In the genomic region with DNA sequence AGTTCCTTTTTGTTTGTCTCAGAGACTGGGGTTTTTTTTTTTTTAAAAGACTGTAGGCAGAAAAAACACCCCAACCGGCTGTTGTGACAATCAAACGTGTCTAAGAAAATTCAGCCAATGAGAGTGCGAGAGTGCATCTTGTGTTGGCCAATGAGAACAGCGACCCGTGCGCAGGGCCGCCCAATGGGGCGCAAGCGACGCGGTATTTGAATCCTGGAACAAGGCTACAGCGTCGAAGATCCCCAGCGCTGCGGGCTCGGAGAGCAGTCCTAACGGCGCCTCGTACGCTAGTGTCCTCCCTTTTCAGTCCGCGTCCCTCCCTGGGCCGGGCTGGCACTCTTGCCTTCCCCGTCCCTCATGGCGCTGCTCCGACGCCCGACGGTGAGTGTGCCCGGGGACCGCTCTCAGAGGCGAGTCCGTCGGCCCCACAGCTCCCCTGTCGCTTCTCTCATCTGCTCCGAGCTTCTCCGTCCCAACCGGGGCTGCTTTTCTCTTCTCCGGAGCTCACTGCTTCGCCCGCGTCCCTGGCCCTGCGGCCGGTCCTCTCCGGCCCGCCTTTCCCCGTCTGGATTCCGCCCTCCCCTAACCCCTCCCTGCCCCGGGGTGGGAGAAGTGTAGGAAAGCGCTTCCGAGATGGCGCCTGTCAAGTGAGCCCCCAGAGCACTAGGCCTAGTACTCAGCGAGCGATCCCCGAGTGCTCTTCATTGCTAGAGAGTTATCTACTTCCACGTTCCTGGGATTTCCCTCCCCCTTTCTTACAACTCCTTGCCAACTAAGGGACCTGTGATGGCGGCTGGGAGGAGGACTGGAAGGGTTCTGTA, we compare ENCODE assay signal across 8 cellular contexts. TPM values are rescaled to one million over a fixed set of nuclear protein-coding genes. Genes with fewer than 3 reads are reported as not detected.
DNase-seq lines count a peak whose midpoint lies in the region; ATAC-seq and TF ChIP-seq lines count a peak whose summit lies in the region.

A gene (plus strand): TSS at position 235 of the 821 bp plus-strand sequence. CDS start 123 bp downstream, at position 358.

- H3K27me3 Mint-ChIP-seq in activated naive CD8-positive, alpha-beta T cell treated with anti-CD3 and anti-CD28 coated beads, Interleukin-2, amount 50 U/mL, for 24 hours: no peaks in the 10 kb centered on the region

- TF ChIP-seq EP300 in upper lobe of left lung (IDR thresholded peaks at IDR 0.05): no peak

- H3K36me3 Mint-ChIP-seq in activated naive CD8-positive, alpha-beta T cell treated with anti-CD3 and anti-CD28 coated beads, Interleukin-2, amount 50 U/mL, for 24 hours (ENCODE audit: low read depth): peaks cover 23% of the 10 kb centered on the region

- in situ Hi-C loops in GM13976 (cut with MboI; ENCODE audit: low sequenced_read_pairs, unreplicated experiment): no loop called here

- H3K9me3 Mint-ChIP-seq in activated naive CD8-positive, alpha-beta T cell treated with anti-CD3 and anti-CD28 coated beads, Interleukin-2, amount 50 U/mL, for 24 hours: no peaks in the 10 kb centered on the region

- H3K4me1 Mint-ChIP-seq in activated naive CD8-positive, alpha-beta T cell treated with anti-CD3 and anti-CD28 coated beads, Interleukin-2, amount 50 U/mL, for 24 hours: peaks cover 18% of the 10 kb centered on the region

- no peak for TF ChIP-seq POLR2A in upper lobe of left lung (IDR thresholded peaks at IDR 0.05)

- ATAC-seq in HG02852 (IDR thresholded peaks at IDR 0.05; ENCODE audit: unreplicated experiment): peak; percentile 99
- ATAC-seq in activated naive CD8-positive, alpha-beta T cell treated with anti-CD3 and anti-CD28 coated beads, Interleukin-2, amount 50 U/mL, for 24 hours: peak; percentile 99
- ATAC-seq in upper lobe of left lung (ENCODE audit: low FRiP score in 2 of 2): peak; percentile 98 to 100

- intact Hi-C loops in cardiac septum (cut with DNase I): no loop called here

- 0% methylated on average over 38 to 53 of the region's 57 CpGs for WGBS in upper lobe of left lung, 2 donors

- H3K27ac ChIP-seq in upper lobe of left lung: peak within 1 kb of the TSS in 3 of 4 donors; percentile 44 to 77 (median 54)

- H3K36me3 ChIP-seq in upper lobe of left lung: peaks cover 0 to 3% (median 1%) of the 10 kb centered on the region in 4 donors

- TF ChIP-seq CTCF in GM13976 (IDR thresholded peaks at IDR 0.05; ENCODE audit: borderline replicate concordance, control extremely low read depth, extremely low read depth, insufficient read depth, missing control alignments): no peak
- TF ChIP-seq CTCF in upper lobe of left lung (IDR thresholded peaks at IDR 0.05): peak in 1 of 6 experiments; percentile 3

- no peaks in the 10 kb centered on the region for H3K27me3 ChIP-seq in upper lobe of left lung

- H3K9me3 ChIP-seq in upper lobe of left lung: no peaks in the 10 kb centered on the region

- H3K4me3 Mint-ChIP-seq in activated naive CD8-positive, alpha-beta T cell treated with anti-CD3 and anti-CD28 coated beads, Interleukin-2, amount 50 U/mL, for 24 hours: peak within 1 kb of the TSS; percentile 90

- DNase-seq in GM13976 (ENCODE audit: low spot score) (peak; percentile 97), NCI-H1436 treated with DMSO at 0.1 percent for 48 hours (lab: John Stamatoyannopoulos, UW) (peak; percentile 80), T follicular helper cell (ENCODE audit: low read depth) (peak; percentile 77), cardiac septum (ENCODE audit: low spot score) (peak; percentile 94), pons (ENCODE audit: low spot score) (peak; percentile 95), upper lobe of left lung (peak; percentile 85 to 95)
- peak; percentile 80 for DNase-seq in activated naive CD8-positive, alpha-beta T cell treated with anti-CD3 and anti-CD28 coated beads, Interleukin-2, amount 50 U/mL, for 24 hours

- H3K4me3 ChIP-seq in upper lobe of left lung: peak within 1 kb of the TSS; percentile 31 to 88 (median 76)

- peaks cover 0 to 10% (median 7%) of the 10 kb centered on the region in 4 donors for H3K4me1 ChIP-seq in upper lobe of left lung

- peak within 1 kb of the TSS; percentile 91 for H3K27ac Mint-ChIP-seq in activated naive CD8-positive, alpha-beta T cell treated with anti-CD3 and anti-CD28 coated beads, Interleukin-2, amount 50 U/mL, for 24 hours

RNA-seq across cellular contexts. Expression of the gene that starts here (rescaled TPM):
- total RNA-seq in cardiac septum (0.40 TPM), upper lobe of left lung (1 to 10 TPM in 5 of 6 donors, not detected in 1; 1.7 to 4.9 (median 2.8) TPM)

Comparison
In these comparisons a context has a peak if more than half of its experiments do, and no peak if none do; other contexts are left out.
1. Peak in every context shown above with its lines: DNase-seq, ATAC-seq, H3K4me3 ChIP-seq and H3K27ac ChIP-seq.
2. Peak in DNase-seq in cardiac septum; RNA of the gene not detected or under 1 TPM.